ENCODE assay signal across 13 cellular contexts in the genomic region with DNA sequence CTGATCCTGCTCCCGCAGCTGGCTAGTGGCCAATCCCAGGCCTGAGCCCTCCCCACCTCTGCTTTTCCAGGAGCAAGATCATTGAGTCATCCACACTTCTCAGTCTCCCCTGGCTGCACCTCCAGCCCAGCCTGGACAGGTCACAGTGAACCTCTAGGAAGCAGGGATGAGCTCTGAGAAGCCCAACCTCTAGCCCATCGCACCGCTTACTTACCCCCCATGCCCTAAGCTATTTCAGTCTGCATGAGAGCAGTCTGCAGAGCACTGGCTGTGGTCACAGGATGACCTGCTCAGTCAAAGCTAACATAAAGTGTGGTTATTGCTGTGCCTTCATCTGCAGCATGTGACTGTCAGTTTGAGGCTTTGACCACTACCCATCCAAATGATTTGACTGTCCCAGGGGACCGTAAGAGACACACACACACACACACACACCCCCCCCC.
DNase-seq lines count a peak whose midpoint lies in the region; ATAC-seq and TF ChIP-seq lines count a peak whose summit lies in the region.
"Had no signal": no experiment of that assay in that cellular context is flagged by ENCODE, and none has a peak within 500 bp of the region (broad histone marks: within the 10 kb centered on the region; RNA-seq: fewer than 3 reads in every experiment).

No MANE protein-coding gene starts in this region.

- H3K27me3 ChIP-seq in esophagus squamous epithelium = no peaks in the 10 kb centered on the region
- H3K27me3 ChIP-seq in tibial artery = no peaks in the 10 kb centered on the region

- H3K4me1 ChIP-seq in esophagus squamous epithelium (peaks cover 0 to 94% (median 39%) of the 10 kb centered on the region in 3 donors), tibial artery (peaks cover 0 to 97% (median 79%) of the 10 kb centered on the region in 4 donors)

- DNase-seq in esophagus squamous epithelium (lab: John Stamatoyannopoulos, UW) (no peak), tibial artery (no peak), NCI-H1930 (lab: John Stamatoyannopoulos, UW) (no peak), G401 (ENCODE audit: low spot score) (no peak), KBM-7 (no peak)
- no peak for DNase-seq in stimulated activated naive CD4-positive, alpha-beta T cell treated with Interleukin-2 at 50 U/mL for 16 hours (lab: John Stamatoyannopoulos, UW)
- DNase-seq: activated naive CD4-positive, alpha-beta T cell treated with anti-CD3 and anti-CD28 coated beads for 36 hours; EL; H7; mesenchymal stem cell; MM.1S had no signal

- H3K4me3 ChIP-seq in esophagus squamous epithelium (no peak overlapping the region), tibial artery (no peak overlapping the region)

- ATAC-seq in GM19324 (IDR thresholded peaks at IDR 0.05; ENCODE audit: low FRiP score, unreplicated experiment) = peak; percentile 50
- ATAC-seq in HG03103 (IDR thresholded peaks at IDR 0.05; ENCODE audit: low read depth, unreplicated experiment) = peak; percentile 56

- WGBS in esophagus squamous epithelium, 2 donors = 60 to 80% methylated on average over 1 to 4 of the region's 4 CpGs

- TF ChIP-seq CTCF in esophagus squamous epithelium (IDR thresholded peaks at IDR 0.05) (no peak), tibial artery (IDR thresholded peaks at IDR 0.05) (no peak)

- H3K36me3 ChIP-seq in esophagus squamous epithelium (peaks cover 0 to 9% (median 0%) of the 10 kb centered on the region in 3 donors), tibial artery (peaks cover 71 to 91% (median 79%) of the 10 kb centered on the region in 3 donors)

- H3K9me3 ChIP-seq in esophagus squamous epithelium (no peaks in the 10 kb centered on the region), tibial artery (no peaks in the 10 kb centered on the region)

- intact Hi-C loops in esophagus squamous epithelium (cut with DNase I) (loop anchor here (5.0 kb wide), 1 partner anchor 170 kb away; no protein-coding TSS in a partner anchor), tibial artery (cut with DNase I; ENCODE audit: low total_unique reads) (no loop called here)

- in situ Hi-C loops in G401 (cut with HindIII; ENCODE audit: low sequenced_read_pairs) = no loop called here
- in situ Hi-C loops in KBM-7 (cut with MboI; ENCODE audit: low pct_unique_long_range_greater_than_20kb, low sequenced_read_pairs) = loop anchor here (10.0 kb wide), 1 partner anchor 163 kb away; no protein-coding TSS in a partner anchor

- no peak for TF ChIP-seq POLR2A in esophagus squamous epithelium (IDR thresholded peaks at IDR 0.05)

- H3K27ac ChIP-seq in esophagus squamous epithelium = peak overlapping the region in 3 of 4 donors; percentile 29 to 87 (median 83)
- peak overlapping the region; percentile 80 to 91 for H3K27ac ChIP-seq in tibial artery
